In genomic region chr6:139355172-139355571, GRCh38 we compare ENCODE assay signal across 17 cellular contexts. TPM values are rescaled to one million over a fixed set of nuclear protein-coding genes. Genes with fewer than 3 reads are reported as not detected.
A peak's percentile ranks its signal among the peaks of the same experiment; 100 is the strongest.
DNase-seq lines count a peak whose midpoint lies in the region; ATAC-seq and TF ChIP-seq lines count a peak whose summit lies in the region.
"Had no signal": no experiment of that assay in that cellular context is flagged by ENCODE, and none has a peak within 500 bp of the region (broad histone marks: within the 10 kb centered on the region; RNA-seq: fewer than 3 reads in every experiment).

No MANE protein-coding gene starts in this region.

- no peak overlapping the region for H3K27ac ChIP-seq in dorsolateral prefrontal cortex
- H3K27ac ChIP-seq: GM23248 had no signal

- intact Hi-C loops in dorsolateral prefrontal cortex (cut with DNase I) = no loop called here

- H3K4me3 ChIP-seq in dorsolateral prefrontal cortex = no peak overlapping the region
- H3K4me3 ChIP-seq: GM23248 had no signal

- no peak for TF ChIP-seq CTCF in dorsolateral prefrontal cortex (IDR thresholded peaks at IDR 0.05 in 54 of 56, conservative IDR thresholded peaks at IDR 0.05 in 2 of 56; ENCODE audit: low read depth in 1 of 56, partially characterized antibody in 56 of 56)

- DNase-seq in HPDE6-E6E7 (ENCODE audit: extremely low spot score) (no peak), C1 segment of cervical spinal cord (lab: John Stamatoyannopoulos, UW) (no peak), dorsolateral prefrontal cortex (no peak)
- DNase-seq: activated effector memory CD4-positive, alpha-beta T cell treated with Interleukin-2 at 50 U/mL for 16 hours; CD4-positive, alpha-beta memory T cell; central memory CD4-positive, alpha-beta T cell; DMS79; GM23248; NCI-H187; NCI-H446; stimulated activated CD4-positive, alpha-beta T cell treated with anti-CD3 and anti-CD28 coated beads, Interleukin-2, amount 100 ng/mL, for 24 hours had no signal

- H3K27me3 ChIP-seq in dorsolateral prefrontal cortex = no peaks in the 10 kb centered on the region

- ATAC-seq in GM18498 (IDR thresholded peaks at IDR 0.05; ENCODE audit: unreplicated experiment) (peak; percentile 75), GM18873 (IDR thresholded peaks at IDR 0.05; ENCODE audit: low FRiP score, unreplicated experiment) (peak; percentile 84), HG02759 (IDR thresholded peaks at IDR 0.05; ENCODE audit: unreplicated experiment) (peak; percentile 47), HG03342 (IDR thresholded peaks at IDR 0.05; ENCODE audit: unreplicated experiment) (peak; percentile 57), GM18861 (IDR thresholded peaks at IDR 0.05; ENCODE audit: unreplicated experiment) (no peak)
- ATAC-seq: esophagus mucosa had no signal

RNA-seq across cellular contexts. Expression of gene CITED2, which starts 19.3 kb away (rescaled TPM):
- total RNA-seq in dorsolateral prefrontal cortex = 100 to 1,000 TPM in 2 of 120 experiments, 10 to 100 TPM in 118; 15.6 to 110 (median 54.9) TPM
